ENCODE assay signal across 9 cellular contexts in the genomic region with DNA sequence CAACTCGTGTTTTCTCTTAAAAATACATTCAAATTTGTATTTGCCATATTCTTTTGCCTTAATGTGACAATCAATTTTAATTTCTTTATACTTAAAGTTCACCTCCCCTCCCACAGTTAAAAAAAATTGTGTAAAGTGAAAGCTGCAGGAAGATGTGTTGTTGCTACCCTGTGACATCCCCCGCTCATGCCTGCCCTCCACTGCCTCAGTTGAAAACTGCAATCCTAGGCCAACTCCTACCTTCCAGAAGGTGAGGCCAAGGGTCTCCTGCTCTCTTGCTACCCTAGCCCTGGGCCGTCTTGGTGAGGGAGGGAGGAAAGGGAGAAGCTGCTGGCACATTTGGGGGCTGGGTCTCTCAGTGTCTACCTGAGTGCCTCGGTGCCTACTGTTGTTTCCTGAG. TPM values are rescaled to one million over a fixed set of nuclear protein-coding genes. Genes with fewer than 3 reads are reported as not detected.
DNase-seq lines count a peak whose midpoint lies in the region; ATAC-seq and TF ChIP-seq lines count a peak whose summit lies in the region.
"Had no signal": no experiment of that assay in that cellular context is flagged by ENCODE, and none has a peak within 500 bp of the region (broad histone marks: within the 10 kb centered on the region; RNA-seq: fewer than 3 reads in every experiment).

No MANE protein-coding gene starts in this region.

- no peak overlapping the region for H3K4me3 ChIP-seq in astrocyte of the cerebellum (ENCODE audit: low read depth, low read length)
- H3K4me3 ChIP-seq in dorsolateral prefrontal cortex = no peak overlapping the region
- H3K4me3 ChIP-seq: gastroesophageal sphincter had no signal

- in situ Hi-C loops in GM13977 (cut with MboI; ENCODE audit: low pct_unique_long_range_greater_than_20kb, low sequenced_read_pairs, unreplicated experiment) = no loop called here
- in situ Hi-C loops in astrocyte of the cerebellum (cut with HindIII; ENCODE audit: low sequenced_read_pairs) = no loop called here

- ATAC-seq in GM19395 (IDR thresholded peaks at IDR 0.05; ENCODE audit: unreplicated experiment) = no peak
- ATAC-seq: gastroesophageal sphincter had no signal

- H3K27me3 ChIP-seq in dorsolateral prefrontal cortex = no peaks in the 10 kb centered on the region
- H3K27me3 ChIP-seq: gastroesophageal sphincter had no signal

- TF ChIP-seq CTCF in GM13977 (IDR thresholded peaks at IDR 0.05; ENCODE audit: extremely low read depth, insufficient read depth, missing control alignments) = peak; percentile 64
- peak; percentile 25 for TF ChIP-seq CTCF in astrocyte of the cerebellum (IDR thresholded peaks at IDR 0.05; ENCODE audit: low read depth, low read length, missing control alignments)
- TF ChIP-seq CTCF in dorsolateral prefrontal cortex (IDR thresholded peaks at IDR 0.05 in 54 of 56, conservative IDR thresholded peaks at IDR 0.05 in 2 of 56; ENCODE audit: low read depth in 1 of 56, partially characterized antibody in 56 of 56) = peak in 2 of 56 donors; percentile 9 to 10

- intact Hi-C loops in dorsolateral prefrontal cortex (cut with DNase I) = loop anchor here in 1 of 2 donors (5.0 kb wide), 1 partner anchor 37 kb away; no protein-coding TSS in a partner anchor

- H3K27ac ChIP-seq in dorsolateral prefrontal cortex = no peak overlapping the region
- H3K27ac ChIP-seq: gastroesophageal sphincter had no signal

- peak; percentile 50 for DNase-seq in GM13977 (ENCODE audit: low spot score)
- peak in 4 of 5 donors; percentile 17 to 73 (median 33) for DNase-seq in T-helper 1 cell
- DNase-seq in astrocyte of the cerebellum (ENCODE audit: low read depth) = no peak
- DNase-seq in stimulated activated CD4-positive, alpha-beta T cell treated with anti-CD3 and anti-CD28 coated beads, Interleukin-12 subunit alpha, Interleukin-12 subunit beta, amount 100 ng/mL, for 24 hours (ENCODE audit: low read depth in 2 of 2) = peak; percentile 11 to 26
- DNase-seq in OCI-M2 (lab: John Stamatoyannopoulos, UW; ENCODE audit: unreplicated experiment) = no peak
- DNase-seq in dorsolateral prefrontal cortex = no peak
- DNase-seq in NCI-H2171 (lab: John Stamatoyannopoulos, UW) = no peak

RNA-seq across cellular contexts. Expression of gene CMTM7, which starts 57.0 kb away (rescaled TPM):
- 1 to 10 TPM in 117 of 120 experiments, under 1 TPM in 3; 0.72 to 8.1 (median 2.9) TPM for total RNA-seq in dorsolateral prefrontal cortex

Comparison
In these comparisons a context has a peak if more than half of its experiments do, and no peak if none do; other contexts are left out.
1. DNase-seq: peak in GM13977 (single experiment), T-helper 1 cell (4 of 5) and stimulated activated CD4-positive, alpha-beta T cell treated with anti-CD3 and anti-CD28 coated beads, Interleukin-12 subunit alpha, Interleukin-12 subunit beta, amount 100 ng/mL, for 24 hours (2 of 2); none in astrocyte of the cerebellum (single experiment), OCI-M2 (single experiment), dorsolateral prefrontal cortex (0 of 10) and NCI-H2171 (single experiment).